In the genomic region with DNA sequence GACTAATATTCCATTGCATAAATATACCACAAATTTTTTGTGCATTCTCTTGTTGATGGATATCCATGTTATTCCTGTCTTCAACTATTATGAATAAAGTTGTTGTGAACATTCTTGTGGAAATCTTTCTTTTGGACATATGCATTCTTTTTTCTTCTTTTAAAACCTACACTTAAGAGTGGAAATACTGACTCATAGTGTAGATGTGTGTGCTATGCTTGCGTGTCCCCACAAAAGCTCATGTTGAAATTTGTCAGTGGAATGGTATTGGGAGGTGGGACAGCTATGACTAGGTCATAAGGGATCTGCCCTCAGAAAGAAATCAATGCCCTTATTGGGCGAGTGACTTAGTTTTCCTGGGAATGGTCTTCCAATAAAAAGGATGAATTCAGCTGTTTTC, we compare ENCODE assay signal across 17 cellular contexts.
DNase-seq lines count a peak whose midpoint lies in the region; ATAC-seq and TF ChIP-seq lines count a peak whose summit lies in the region.
"Had no signal": no experiment of that assay in that cellular context is flagged by ENCODE, and none has a peak within 500 bp of the region (broad histone marks: within the 10 kb centered on the region; RNA-seq: fewer than 3 reads in every experiment).

No MANE protein-coding gene starts in this region.

- H3K4me3 Mint-ChIP-seq in naive thymus-derived CD4-positive, alpha-beta T cell, result peak overlapping the region in 6 of 10 donors; percentile 11 to 88 (median 84)
- H3K4me3 Mint-ChIP-seq: nephron progenitor cell had no signal

- ATAC-seq in PC-3, result peak; percentile 41
- ATAC-seq in naive thymus-derived CD4-positive, alpha-beta T cell, result no peak
- ATAC-seq: gastrocnemius medialis, left cardiac atrium had no signal

- no peak overlapping the region for H3K9ac ChIP-seq in PC-3 (ENCODE audit: low read length)

- in situ Hi-C loops in KBM-7 (cut with MboI; ENCODE audit: low pct_unique_long_range_greater_than_20kb, low sequenced_read_pairs), result no loop called here

- no peaks in the 10 kb centered on the region for H3K27me3 ChIP-seq in PC-3 (ENCODE audit: low read length)
- no peaks in the 10 kb centered on the region for H3K27me3 ChIP-seq in naive thymus-derived CD4-positive, alpha-beta T cell (ENCODE audit: control insufficient read depth in 2 of 2, insufficient read depth in 2 of 2, low read length in 2 of 2)
- H3K27me3 ChIP-seq: gastrocnemius medialis, transverse colon had no signal

- H3K4me3 ChIP-seq in PC-3 (ENCODE audit: low read length) (no peak overlapping the region), cardiac fibroblast (replicated peaks in 1 of 2; ENCODE audit: low read depth in 2 of 2, low read length in 2 of 2) (no peak overlapping the region)
- H3K4me3 ChIP-seq in naive thymus-derived CD4-positive, alpha-beta T cell (ENCODE audit: low read length), result no peak overlapping the region
- H3K4me3 ChIP-seq: gastrocnemius medialis, transverse colon had no signal

- H3K27ac ChIP-seq in PC-3 (ENCODE audit: low read length), result peak overlapping the region; percentile 29
- peak overlapping the region; percentile 79 for H3K27ac ChIP-seq in naive thymus-derived CD4-positive, alpha-beta T cell (ENCODE audit: low read depth, low read length)
- H3K27ac ChIP-seq: gastrocnemius medialis, transverse colon, VCaP had no signal

- H3K27ac Mint-ChIP-seq in naive thymus-derived CD4-positive, alpha-beta T cell, result peak overlapping the region in 7 of 9 donors; percentile 96 to 99 (median 97)
- H3K27ac Mint-ChIP-seq: nephron progenitor cell had no signal

- H3K4me1 ChIP-seq in PC-3 (ENCODE audit: insufficient read depth, low read length), result peaks cover 25% of the 10 kb centered on the region
- H3K4me1 ChIP-seq in naive thymus-derived CD4-positive, alpha-beta T cell (ENCODE audit: control insufficient read depth in 2 of 2, insufficient read depth in 2 of 2, low read length in 2 of 2), result peaks cover 4 to 43% of the 10 kb centered on the region in 2 donors
- H3K4me1 ChIP-seq: transverse colon had no signal

- H3K27me3 Mint-ChIP-seq in naive thymus-derived CD4-positive, alpha-beta T cell, result peaks cover 0 to 7% (median 0%) of the 10 kb centered on the region in 5 donors

- DNase-seq in EH (ENCODE audit: low read depth) (peak; percentile 99), PC-3 (peak; percentile 75), cardiac fibroblast (ENCODE audit: low read depth in 2 of 2) (peak; percentile 45 to 90), GM19238 (ENCODE audit: insufficient read length, low spot score) (no peak), KBM-7 (no peak)
- no peak for DNase-seq in naive thymus-derived CD4-positive, alpha-beta T cell
- DNase-seq in NK-92 treated with Interleukin-12 subunit alpha and Interleukin-12 subunit beta, amount 100 ng/mL, for 24 hours (lab: John Stamatoyannopoulos, UW), result no peak
- no peak for DNase-seq in activated CD4-positive, alpha-beta T cell treated with anti-CD3 and anti-CD28 coated beads, Interleukin-2, amount 50 U/mL, for 4 hours
- DNase-seq: gastrocnemius medialis, GOT3, left cardiac atrium, NCI-H1417, NCI-H524 treated with DMSO at 0.1 percent for 48 hours, nephron progenitor cell, Right ventricle myocardium superior, transverse colon had no signal

- H3K36me3 ChIP-seq in PC-3 (ENCODE audit: low read depth, low read length), result no peaks in the 10 kb centered on the region
- H3K36me3 ChIP-seq in naive thymus-derived CD4-positive, alpha-beta T cell (ENCODE audit: control insufficient read depth in 2 of 3, insufficient read depth in 3 of 3, low read length in 3 of 3), result no peaks in the 10 kb centered on the region
- H3K36me3 ChIP-seq: gastrocnemius medialis, transverse colon had no signal

- H4K20me1 ChIP-seq in PC-3 (ENCODE audit: low read length), result no peaks in the 10 kb centered on the region

- peak overlapping the region; percentile 19 for H3K4me2 ChIP-seq in PC-3 (ENCODE audit: low read length)

- no peak overlapping the region for H2AFZ ChIP-seq in PC-3 (ENCODE audit: low read length)

- CTCF ChIA-PET in PC-3 (lab: Charles Lee), result interaction anchor here (0.6 to 1.3 kb wide), 5 partner anchors 17 to 126 kb away, joined by 3 to 4 read pairs (median 3); no protein-coding TSS in a partner anchor
- CTCF ChIA-PET in naive thymus-derived CD4-positive, alpha-beta T cell (lab: Charles Lee), result interaction anchor here (0.6 to 16.6 kb wide), 12 partner anchors 13 to 126 kb away, joined by 3 to 452 read pairs (median 4); no protein-coding TSS in a partner anchor

- H3K9me3 Mint-ChIP-seq in naive thymus-derived CD4-positive, alpha-beta T cell, result peaks cover 0 to 2% (median 0%) of the 10 kb centered on the region in 11 donors
- H3K9me3 Mint-ChIP-seq: nephron progenitor cell had no signal

- no peaks in the 10 kb centered on the region for H3K9me3 ChIP-seq in PC-3 (ENCODE audit: low read length)
- H3K9me3 ChIP-seq in naive thymus-derived CD4-positive, alpha-beta T cell (ENCODE audit: control insufficient read depth in 2 of 3, low read length in 3 of 3), result no peaks in the 10 kb centered on the region
- H3K9me3 ChIP-seq: gastrocnemius medialis, transverse colon had no signal

- BruUV-seq in PC-3 (replicated peaks; lab: Mats Ljungman, UMichigan), result no TSS peak

- peaks cover 0 to 6% (median 3%) of the 10 kb centered on the region in 5 donors for H3K36me3 Mint-ChIP-seq in naive thymus-derived CD4-positive, alpha-beta T cell

- H3K79me2 ChIP-seq in PC-3 (ENCODE audit: low read length), result no peaks in the 10 kb centered on the region

- peaks cover 40 to 88% (median 81%) of the 10 kb centered on the region in 7 donors for H3K4me1 Mint-ChIP-seq in naive thymus-derived CD4-positive, alpha-beta T cell
- H3K4me1 Mint-ChIP-seq: nephron progenitor cell had no signal

- intact Hi-C loops in PC-3 (cut with micrococcal nuclease), result no loop called here
- intact Hi-C loops in naive thymus-derived CD4-positive, alpha-beta T cell (cut with micrococcal nuclease), result loop anchor here in 1 of 2 donors (5.0 kb wide), 2 partner anchors 36 to 61 kb away; no protein-coding TSS in a partner anchor

- no peak for TF ChIP-seq CTCF in PC-3 (conservative IDR thresholded peaks at IDR 0.05; ENCODE audit: low read depth, low read length)
- TF ChIP-seq CTCF in cardiac fibroblast (IDR thresholded peaks at IDR 0.05; ENCODE audit: low read depth, low read length), result no peak

- POLR2A ChIA-PET in PC-3 (lab: Charles Lee; ENCODE audit: unreplicated experiment), result no interaction called here
- POLR2A ChIA-PET in naive thymus-derived CD4-positive, alpha-beta T cell (lab: Charles Lee), result interaction anchor here (0.6 to 7.6 kb wide), 10 partner anchors 16 to 348 kb away, joined by 3 to 58 read pairs (median 12); no protein-coding TSS in a partner anchor

- no peaks in the 10 kb centered on the region for H3F3A ChIP-seq in PC-3 (ENCODE audit: low read length, unreplicated experiment)

- no peaks in the 10 kb centered on the region for H3K9me2 ChIP-seq in PC-3 (replicated peaks; ENCODE audit: low read length)

Comparison
In these comparisons a context has a peak if more than half of its experiments do, and no peak if none do; other contexts are left out.
1. DNase-seq: peak in EH (single experiment), PC-3 (single experiment) and cardiac fibroblast (2 of 2); none in naive thymus-derived CD4-positive, alpha-beta T cell (0 of 9), NK-92 treated with Interleukin-12 subunit alpha and Interleukin-12 subunit beta, amount 100 ng/mL, for 24 hours (single experiment), GM19238 (single experiment), KBM-7 (single experiment) and activated CD4-positive, alpha-beta T cell treated with anti-CD3 and anti-CD28 coated beads, Interleukin-2, amount 50 U/mL, for 4 hours (0 of 2).